In the genomic region with DNA sequence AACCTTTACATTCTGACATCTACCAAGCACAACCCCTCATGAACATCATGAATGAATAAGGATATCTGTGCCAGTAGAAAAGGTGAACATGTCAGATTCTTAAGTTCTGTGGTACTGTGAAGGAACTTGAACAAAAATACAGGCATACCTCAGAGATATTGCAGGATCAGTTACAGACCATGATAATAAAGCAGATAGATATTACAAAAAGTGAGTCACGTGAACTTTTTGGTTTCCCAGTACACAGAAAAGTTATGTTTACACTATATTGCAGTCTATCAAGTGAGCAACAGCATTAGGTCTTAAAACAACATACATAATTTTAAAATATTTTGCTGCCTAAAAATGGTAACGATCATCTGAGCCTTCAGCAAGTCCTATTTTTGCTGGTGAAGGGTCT, we compare ENCODE assay signal across 7 cellular contexts.
"Had no signal": no experiment of that assay in that cellular context is flagged by ENCODE, and none has a peak within 500 bp of the region (broad histone marks: within the 10 kb centered on the region; RNA-seq: fewer than 3 reads in every experiment).

No MANE protein-coding gene starts in this region.

- FAIRE-seq: HepG2, K562 had no signal

- H3K4me3 ChIP-seq: GM23248, K562 had no signal

- DNase-seq: GM23248, GOT3, H9, HCEC 1CT, KG1 had no signal
